In genomic region chr15:55268054-55268695, GRCh38 we compare ENCODE assay signal across 1 cellular context.
TF ChIP-seq lines count a peak whose summit lies in the region.

No MANE protein-coding gene starts in this region.

TF ChIP-seq in GM23338, 12 proteins besides CTCF, POLR2A, EP300 and RAD21 (continued from another document):
- TF ChIP-seq ZNF462 (CRISPR knock-in tag; IDR thresholded peaks at IDR 0.05) (no peak), CREB1 (CRISPR knock-in tag; IDR thresholded peaks at IDR 0.05; ENCODE audit: low read depth) (no peak), EZH2phosphoT487 (IDR thresholded peaks at IDR 0.05; ENCODE audit: unreplicated experiment) (no peak), ETS1 (IDR thresholded peaks at IDR 0.05) (no peak), NANOG (IDR thresholded peaks at IDR 0.05; ENCODE audit: borderline replicate concordance) (no peak), ZNF331 (CRISPR knock-in tag; IDR thresholded peaks at IDR 0.05; ENCODE audit: low read depth) (no peak), REST (IDR thresholded peaks at IDR 0.05; ENCODE audit: unreplicated experiment) (no peak), ZNF114 (CRISPR knock-in tag; IDR thresholded peaks at IDR 0.05) (no peak), EZH2 (IDR thresholded peaks at IDR 0.05; ENCODE audit: low read depth, unreplicated experiment) (no peak)
